Comparison of ENCODE assay signal across 8 cellular contexts in genomic region chr7:87599336-87599735, GRCh38. TPM values are rescaled to one million over a fixed set of nuclear protein-coding genes. Genes with fewer than 3 reads are reported as not detected.
DNase-seq lines count a peak whose midpoint lies in the region; ATAC-seq, FAIRE-seq and TF ChIP-seq lines count a peak whose summit lies in the region.

No MANE protein-coding gene starts in this region.

- H3K9ac ChIP-seq in mammary epithelial cell (ENCODE audit: insufficient read depth, low read length) (no peak overlapping the region), astrocyte (ENCODE audit: low read length) (no peak overlapping the region)

- CTCF ChIA-PET in mammary epithelial cell (lab: Charles Lee; ENCODE audit: low non-redundant PET) = no interaction called here

- TF ChIP-seq CTCF in breast epithelium (IDR thresholded peaks at IDR 0.05) = no peak
- no peak for TF ChIP-seq CTCF in mammary epithelial cell (conservative IDR thresholded peaks at IDR 0.05 in 1 of 2, IDR thresholded peaks at IDR 0.05 in 1 of 2; ENCODE audit: extremely low read depth in 1 of 2, insufficient read depth in 1 of 2, low read depth in 1 of 2, low read length in 2 of 2)
- no peak for TF ChIP-seq CTCF in astrocyte (IDR thresholded peaks at IDR 0.05; ENCODE audit: insufficient read depth, low read depth, low read length)

- no peaks in the 10 kb centered on the region for H3K4me1 Mint-ChIP-seq in astrocyte (ENCODE audit: low read depth, unreplicated experiment)

- H3K27me3 ChIP-seq in breast epithelium (peaks cover 0 to 26% of the 10 kb centered on the region in 2 donors), mammary epithelial cell (ENCODE audit: insufficient read depth, low read length) (peaks cover 29% of the 10 kb centered on the region), astrocyte (ENCODE audit: insufficient read depth, low read length) (peaks cover 4% of the 10 kb centered on the region)

- H3K9me3 Mint-ChIP-seq in astrocyte (ENCODE audit: unreplicated experiment) = no peaks in the 10 kb centered on the region

- 55% methylated on average over 10 of the region's 10 CpGs for WGBS in mammary epithelial cell (ENCODE audit: low coverage, missing lambda C conversion rate)

- no peaks in the 10 kb centered on the region for H3K79me2 ChIP-seq in mammary epithelial cell (ENCODE audit: insufficient read depth, low read length)
- H3K79me2 ChIP-seq in astrocyte (ENCODE audit: insufficient read depth, low read length) = no peaks in the 10 kb centered on the region

- no peak overlapping the region for H3K27ac ChIP-seq in breast epithelium
- no peak overlapping the region for H3K27ac ChIP-seq in mammary epithelial cell (ENCODE audit: insufficient read depth, low read depth, low read length)
- H3K27ac ChIP-seq in astrocyte (ENCODE audit: low read depth, low read length) = no peak overlapping the region

- H4K20me1 ChIP-seq in mammary epithelial cell (ENCODE audit: insufficient read depth, low read length) = no peaks in the 10 kb centered on the region
- no peaks in the 10 kb centered on the region for H4K20me1 ChIP-seq in astrocyte (ENCODE audit: insufficient read depth, low read length)

- H3K9me3 ChIP-seq in breast epithelium = no peaks in the 10 kb centered on the region
- H3K9me3 ChIP-seq in mammary epithelial cell (replicated peaks; ENCODE audit: insufficient read depth, low read length) = no peaks in the 10 kb centered on the region
- H3K9me3 ChIP-seq in astrocyte (ENCODE audit: insufficient read depth, low read depth, low read length) = no peaks in the 10 kb centered on the region

- no peaks in the 10 kb centered on the region for H3K36me3 Mint-ChIP-seq in astrocyte (ENCODE audit: low read depth, unreplicated experiment)

- BruUV-seq in mammary epithelial cell (replicated peaks; lab: Mats Ljungman, UMichigan) = no TSS peak

- no peak for FAIRE-seq in astrocyte (lab: Jason Lieb, UNC)

- no peaks in the 10 kb centered on the region for H3K36me3 ChIP-seq in breast epithelium
- H3K36me3 ChIP-seq in mammary epithelial cell (ENCODE audit: insufficient read depth, low read length) = no peaks in the 10 kb centered on the region
- no peaks in the 10 kb centered on the region for H3K36me3 ChIP-seq in astrocyte (ENCODE audit: insufficient read depth, low read length)

- DNase-seq in breast epithelium (ENCODE audit: low spot score in 2 of 2) (no peak), mammary epithelial cell (no peak), SKM-1 treated with dmso at 0.1 percent for 144 hours (lab: John Stamatoyannopoulos, UW; ENCODE audit: unreplicated experiment) (peak; percentile 91), astrocyte (ENCODE audit: low read depth) (no peak), cerebellar nuclear complex (lab: John Stamatoyannopoulos, UW) (no peak), cortex of kidney (lab: John Stamatoyannopoulos, UW) (no peak)
- peak; percentile 26 to 33 for DNase-seq in stimulated activated CD4-positive, alpha-beta T cell treated with anti-CD3 and anti-CD28 coated beads, Interleukin-2, amount 100 ng/mL, for 24 hours

- TF ChIP-seq POLR2A in breast epithelium (IDR thresholded peaks at IDR 0.05) = no peak

- no peak overlapping the region for H3K4me2 ChIP-seq in mammary epithelial cell (ENCODE audit: insufficient read depth, low read depth, low read length)
- H3K4me2 ChIP-seq in astrocyte (ENCODE audit: low read length) = peak overlapping the region; percentile 98

- no peak overlapping the region for H2AFZ ChIP-seq in mammary epithelial cell (ENCODE audit: low read depth, low read length)
- H2AFZ ChIP-seq in astrocyte (ENCODE audit: low read depth, low read length) = no peak overlapping the region

- H3K4me3 Mint-ChIP-seq in astrocyte (ENCODE audit: unreplicated experiment) = no peak overlapping the region

- dilution Hi-C loops in mammary epithelial cell (cut with HindIII; ENCODE audit: low sequenced_read_pairs) = no loop called here

- H3K4me3 ChIP-seq in breast epithelium (peak overlapping the region in 2 of 3 donors; percentile 58 to 71), mammary epithelial cell (replicated peaks in 1 of 3; ENCODE audit: insufficient read depth in 1 of 3, low read depth in 2 of 3, low read length in 3 of 3) (no peak overlapping the region), astrocyte (ENCODE audit: insufficient read depth, low read depth, low read length) (no peak overlapping the region)

- in situ Hi-C loops in mammary epithelial cell (cut with MboI; ENCODE audit: low sequenced_read_pairs in 2 of 2) = no loop called here

- peak; percentile 98 for ATAC-seq in HG03097 (IDR thresholded peaks at IDR 0.05; ENCODE audit: low FRiP score, unreplicated experiment)

- H3K4me1 ChIP-seq in breast epithelium = peaks cover 0 to 5% of the 10 kb centered on the region in 2 donors
- H3K4me1 ChIP-seq in mammary epithelial cell (ENCODE audit: insufficient read depth, low read length) = peaks cover 11% of the 10 kb centered on the region
- peaks cover 3% of the 10 kb centered on the region for H3K4me1 ChIP-seq in astrocyte (ENCODE audit: insufficient read depth, low read length)

- H3K27me3 Mint-ChIP-seq in astrocyte (ENCODE audit: low read depth, unreplicated experiment) = peaks cover 38% of the 10 kb centered on the region

- no peak overlapping the region for H3K27ac Mint-ChIP-seq in astrocyte (ENCODE audit: unreplicated experiment)

- intact Hi-C loops in breast epithelium (cut with DNase I; ENCODE audit: low total_unique reads) (no loop called here), mammary epithelial cell (cut with micrococcal nuclease) (no loop called here)

RNA-seq across cellular contexts. Expression of gene ABCB1, which starts 1.3 kb away (rescaled TPM):
- 10 to 100 TPM in 2 of 3 donors, 1 to 10 TPM in 1; 3.2 to 14.9 (median 12.8) TPM for total RNA-seq in breast epithelium
- total RNA-seq in mammary epithelial cell = 1 to 10 TPM in 1 of 2 donors, not detected in 1; 1.8 TPM
- 0.16 TPM for polyA plus RNA-seq in mammary epithelial cell
- polyA minus RNA-seq in mammary epithelial cell = not detected
- total RNA-seq in astrocyte = 0.79 and 1.8 TPM in 2 replicates

RNA-seq across cellular contexts. Expression of gene RUNDC3B, which starts 28.9 kb away (rescaled TPM):
- total RNA-seq in breast epithelium (1 to 10 TPM; 2.0 to 4.8 (median 4.6) TPM), mammary epithelial cell (1 to 10 TPM in 1 of 2 donors, under 1 TPM in 1; 0.26 to 2.3 TPM), astrocyte (0.34 and 0.79 TPM in 2 replicates)
- 0.33 TPM for polyA plus RNA-seq in mammary epithelial cell
- not detected for polyA minus RNA-seq in mammary epithelial cell

Comparison
In these comparisons a context has a peak if more than half of its experiments do, and no peak if none do; other contexts are left out.
1. H3K4me3 ChIP-seq: peak in breast epithelium (2 of 3); none in mammary epithelial cell (0 of 3) and astrocyte (single experiment).
2. DNase-seq: peak in SKM-1 treated with dmso at 0.1 percent for 144 hours (single experiment) and stimulated activated CD4-positive, alpha-beta T cell treated with anti-CD3 and anti-CD28 coated beads, Interleukin-2, amount 100 ng/mL, for 24 hours (2 of 2); none in breast epithelium (0 of 2), mammary epithelial cell (single experiment), astrocyte (single experiment), cerebellar nuclear complex (0 of 2) and cortex of kidney (single experiment).